Comparison of ENCODE assay signal across 8 cellular contexts in the genomic region with DNA sequence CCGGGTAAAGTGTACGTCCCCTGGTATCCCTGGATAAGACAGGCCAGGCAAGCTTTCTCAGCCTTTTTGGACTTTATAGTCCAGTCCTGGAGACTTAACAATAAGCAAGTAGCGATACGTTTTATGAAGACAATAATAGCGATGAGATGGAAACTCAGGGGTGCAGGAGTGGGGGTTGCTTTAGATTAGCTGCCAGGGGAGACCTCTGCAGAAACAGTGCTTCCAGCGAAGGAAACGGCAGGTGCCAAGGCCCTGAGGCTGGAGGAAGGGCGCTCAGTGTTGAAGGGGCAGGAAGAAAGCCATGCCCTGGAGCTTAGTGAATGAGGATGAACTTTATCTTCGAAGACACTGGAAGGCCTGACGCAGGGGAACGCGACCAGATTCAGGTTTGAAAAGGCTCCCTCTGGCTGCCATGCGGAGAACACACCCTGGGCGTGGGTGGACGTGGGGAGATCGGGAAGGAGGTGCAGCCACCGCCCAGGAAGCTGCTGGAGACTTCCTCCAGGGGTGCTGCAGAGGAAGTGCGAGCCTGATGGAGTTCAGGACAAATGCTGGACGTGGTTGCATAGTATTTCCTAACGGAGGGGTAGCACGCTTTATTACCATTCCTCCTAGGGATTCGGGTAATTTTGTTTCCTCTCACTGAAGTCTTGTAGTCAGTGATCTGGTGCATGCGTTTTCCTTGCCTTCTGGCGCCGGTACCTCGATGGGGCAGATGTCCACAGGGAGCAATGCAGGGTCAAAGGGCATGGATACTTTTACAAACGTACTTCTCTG. TPM values are rescaled to one million over a fixed set of nuclear protein-coding genes. Genes with fewer than 3 reads are reported as not detected.
A peak's percentile ranks its signal among the peaks of the same experiment; 100 is the strongest.
DNase-seq lines count a peak whose midpoint lies in the region; ATAC-seq and TF ChIP-seq lines count a peak whose summit lies in the region.

No MANE protein-coding gene starts in this region.

- no peak overlapping the region for H2BK15ac ChIP-seq in H9 (ENCODE audit: low read depth, low read length)

- WGBS in H9 (ENCODE audit: extremely low coverage, insufficient read length, low lambda C conversion rate), result no CpG with 5 or more reads among the region's 27 CpGs

- peak; percentile 91 for TF ChIP-seq CTCF in H9 (conservative IDR thresholded peaks at IDR 0.05)
- peak; percentile 75 for TF ChIP-seq CTCF in progenitor cell of endocrine pancreas (IDR thresholded peaks at IDR 0.05; ENCODE audit: unreplicated experiment)
- TF ChIP-seq CTCF in uterus (IDR thresholded peaks at IDR 0.05), result peak; percentile 87 to 96 (median 94)

- no peak overlapping the region for H3K9ac ChIP-seq in H9 (ENCODE audit: extremely low read depth, insufficient read length, low read length)

- TF ChIP-seq POLR2A in uterus (IDR thresholded peaks at IDR 0.05), result peak; percentile 19 to 58

- no peaks in the 10 kb centered on the region for H3K79me1 ChIP-seq in H9 (ENCODE audit: insufficient read depth, low read depth, low read length, poor library complexity, severe bottlenecking)

- H3K4me2 ChIP-seq in H9 (ENCODE audit: insufficient read depth, insufficient read length, low read length), result peak overlapping the region; percentile 71

- H3T11ph ChIP-seq in H9 (ENCODE audit: low read length), result no peak overlapping the region

- H2BK120ac ChIP-seq in H9 (ENCODE audit: low read depth, low read length, poor library complexity, severe bottlenecking), result no peak overlapping the region

- no peak overlapping the region for H2BK5ac ChIP-seq in H9 (ENCODE audit: insufficient read length, low read length)

- H3K18ac ChIP-seq in H9 (ENCODE audit: insufficient read length, low read depth, low read length), result no peak overlapping the region

- no peaks in the 10 kb centered on the region for H3K4me1 ChIP-seq in H9 (ENCODE audit: insufficient read depth, low read length)
- no peaks in the 10 kb centered on the region for H3K4me1 ChIP-seq in uterus

- H3K4me1 Mint-ChIP-seq in H9 (peaks cover 9 to 11% of the 10 kb centered on the region in 2 experiments; a peak in 3 of 4 replicates), progenitor cell of endocrine pancreas (ENCODE audit: low read depth) (peaks cover 8% of the 10 kb centered on the region)
- peaks cover 8% of the 10 kb centered on the region for H3K4me1 Mint-ChIP-seq in activated naive CD4-positive, alpha-beta T cell treated with anti-CD3 and anti-CD28 coated beads for 36 hours (ENCODE audit: low read depth)

- no peak overlapping the region for H3K4me3 Mint-ChIP-seq in H9
- H3K4me3 Mint-ChIP-seq in activated naive CD4-positive, alpha-beta T cell treated with anti-CD3 and anti-CD28 coated beads for 36 hours, result no peak overlapping the region
- H3K4me3 Mint-ChIP-seq in progenitor cell of endocrine pancreas (ENCODE audit: low read depth), result no peak overlapping the region

- H4K91ac ChIP-seq in H9 (ENCODE audit: insufficient read length, low read depth, low read length), result no peak overlapping the region

- no peak overlapping the region for H2BK20ac ChIP-seq in H9 (ENCODE audit: low read depth, low read length, poor library complexity, severe bottlenecking)

- H2BK12ac ChIP-seq in H9 (ENCODE audit: insufficient read length, low read depth, low read length), result no peak overlapping the region

- H3K27me3 ChIP-seq in H9 (ENCODE audit: insufficient read depth, low read length) (no peaks in the 10 kb centered on the region), uterus (no peaks in the 10 kb centered on the region)

- no peak overlapping the region for H4K8ac ChIP-seq in H9 (replicated peaks; ENCODE audit: insufficient read length, low read depth, low read length)

- H3K36me3 Mint-ChIP-seq in H9 (ENCODE audit: insufficient read depth in 1 of 3, low read depth in 3 of 3) (peaks cover 0 to 19% (median 5%) of the 10 kb centered on the region in 3 experiments; a peak in 5 of 7 replicates), progenitor cell of endocrine pancreas (ENCODE audit: insufficient read depth) (peaks cover 1% of the 10 kb centered on the region)
- peaks cover 2% of the 10 kb centered on the region for H3K36me3 Mint-ChIP-seq in activated naive CD4-positive, alpha-beta T cell treated with anti-CD3 and anti-CD28 coated beads for 36 hours (ENCODE audit: low read depth)

- no peak overlapping the region for H4K5ac ChIP-seq in H9 (ENCODE audit: insufficient read length, low read depth, low read length)

- H3K4ac ChIP-seq in H9 (ENCODE audit: low read depth, low read length), result no peak overlapping the region

- intact Hi-C loops in activated naive CD4-positive, alpha-beta T cell treated with anti-CD3 and anti-CD28 coated beads for 36 hours (cut with micrococcal nuclease), result loop anchor here (1.0 kb wide), 2 partner anchors 34 to 49 kb away; a partner anchor contains a TSS
- intact Hi-C loops in Right ventricle myocardium superior (cut with DNase I) (no loop called here), uterus (cut with DNase I; ENCODE audit: low total_unique reads) (no loop called here)

- no peaks in the 10 kb centered on the region for H4K20me1 ChIP-seq in H9 (ENCODE audit: control insufficient read depth, insufficient read depth, insufficient read length)

- H3K23me2 ChIP-seq in H9 (ENCODE audit: insufficient read length, low read depth, low read length, poor library complexity, severe bottlenecking), result peaks cover 10% of the 10 kb centered on the region

- ATAC-seq in Right ventricle myocardium superior (ENCODE audit: poor library complexity), result peak; percentile 81

- DNase-seq in GM03348 (ENCODE audit: low spot score), result peak; percentile 92
- peak; percentile 97 for DNase-seq in H9
- DNase-seq in NCI-H226, result peak; percentile 90
- DNase-seq in activated naive CD4-positive, alpha-beta T cell treated with anti-CD3 and anti-CD28 coated beads for 36 hours, result peak; percentile 96
- DNase-seq in Right ventricle myocardium superior, result peak; percentile 94
- peak; percentile 67 for DNase-seq in progenitor cell of endocrine pancreas (ENCODE audit: low spot score, unreplicated experiment)
- peak; percentile 91 to 94 for DNase-seq in uterus
- DNase-seq in NOMO-1 (lab: John Stamatoyannopoulos, UW; ENCODE audit: unreplicated experiment in 2 of 2), result no peak

- H3K4me3 ChIP-seq in uterus, result peak overlapping the region; percentile 47 to 58

- no peaks in the 10 kb centered on the region for H3K36me3 ChIP-seq in uterus

- no peak overlapping the region for H3K23ac ChIP-seq in H9 (ENCODE audit: insufficient read length, low read depth, low read length)

- no peaks in the 10 kb centered on the region for H3K9me3 ChIP-seq in H9 (ENCODE audit: control insufficient read depth, low read depth, low read length)
- no peaks in the 10 kb centered on the region for H3K9me3 ChIP-seq in uterus

- CTCF ChIA-PET in activated naive CD4-positive, alpha-beta T cell treated with anti-CD3 and anti-CD28 coated beads for 36 hours (lab: Charles Lee), result interaction anchor here (0.6 to 6.5 kb wide), 22 partner anchors 10 to 447 kb away, joined by 3 to 113 read pairs (median 5); a partner anchor contains a TSS

- H3K27ac Mint-ChIP-seq in H9 (no peak overlapping the region), progenitor cell of endocrine pancreas (no peak overlapping the region)
- no peak overlapping the region for H3K27ac Mint-ChIP-seq in activated naive CD4-positive, alpha-beta T cell treated with anti-CD3 and anti-CD28 coated beads for 36 hours

- no peak overlapping the region for H2AFZ ChIP-seq in H9 (ENCODE audit: low read length)

- no peaks in the 10 kb centered on the region for H3K79me2 ChIP-seq in H9 (ENCODE audit: insufficient read depth, low read length)

- no peak overlapping the region for H3K14ac ChIP-seq in H9 (ENCODE audit: insufficient read depth, low read length)

- H3K56ac ChIP-seq in H9 (ENCODE audit: insufficient read length, low read depth, low read length), result no peak overlapping the region

- no peak overlapping the region for H2AK5ac ChIP-seq in H9 (ENCODE audit: insufficient read length, low read length)

- H3K27me3 Mint-ChIP-seq in H9 (ENCODE audit: low read depth) (no peaks in the 10 kb centered on the region), progenitor cell of endocrine pancreas (no peaks in the 10 kb centered on the region)
- H3K27me3 Mint-ChIP-seq in activated naive CD4-positive, alpha-beta T cell treated with anti-CD3 and anti-CD28 coated beads for 36 hours (ENCODE audit: low read depth), result no peaks in the 10 kb centered on the region

- no peaks in the 10 kb centered on the region for H3K9me3 Mint-ChIP-seq in H9
- H3K9me3 Mint-ChIP-seq in activated naive CD4-positive, alpha-beta T cell treated with anti-CD3 and anti-CD28 coated beads for 36 hours, result no peaks in the 10 kb centered on the region
- no peaks in the 10 kb centered on the region for H3K9me3 Mint-ChIP-seq in progenitor cell of endocrine pancreas (ENCODE audit: low read depth)

- H3K27ac ChIP-seq in H9 (ENCODE audit: insufficient read length, low read depth, low read length) (no peak overlapping the region), uterus (peak overlapping the region; percentile 94 to 99)

RNA-seq across cellular contexts. Expression of a gene that starts 26.1 kb away (rescaled TPM):
- total RNA-seq in H9 (2021), result 523 and 533 TPM in 2 replicates
- total RNA-seq in activated naive CD4-positive, alpha-beta T cell treated with anti-CD3 and anti-CD28 coated beads for 36 hours, result 1,000 to 10,000 TPM; 1,036 to 1,066 TPM
- 1,120 TPM for total RNA-seq in Right ventricle myocardium superior
- total RNA-seq in progenitor cell of endocrine pancreas, result 630 and 645 TPM in 2 replicates
- total RNA-seq in uterus, result 1,000 to 10,000 TPM in 2 of 4 donors, 100 to 1,000 TPM in 2; 821 to 1,719 (median 1,034) TPM

RNA-seq across cellular contexts. Expression of a gene that starts 48.4 kb away (rescaled TPM):
- total RNA-seq in H9 (2021) (56.7 and 59.0 TPM in 2 replicates), Right ventricle myocardium superior (4.9 TPM), progenitor cell of endocrine pancreas (21.2 and 22.1 TPM in 2 replicates), uterus (10 to 100 TPM in 2 of 4 donors, 1 to 10 TPM in 1, under 1 TPM in 1; 0.88 to 18.9 (median 7.2) TPM)
- 10 to 100 TPM; 21.7 to 23.0 TPM for total RNA-seq in activated naive CD4-positive, alpha-beta T cell treated with anti-CD3 and anti-CD28 coated beads for 36 hours

RNA-seq across cellular contexts. Expression of a gene that starts 52.9 kb away (rescaled TPM):
- total RNA-seq in H9 (2021), result 10.5 and 11.3 TPM in 2 replicates
- total RNA-seq in activated naive CD4-positive, alpha-beta T cell treated with anti-CD3 and anti-CD28 coated beads for 36 hours, result 10 to 100 TPM; 19.4 to 19.6 TPM
- total RNA-seq in Right ventricle myocardium superior, result 3.5 TPM
- 11.1 and 12.0 TPM in 2 replicates for total RNA-seq in progenitor cell of endocrine pancreas
- total RNA-seq in uterus, result 1 to 10 TPM in 3 of 4 donors, under 1 TPM in 1; 0.59 to 8.9 (median 3.2) TPM

Comparison
In these comparisons a context has a peak if more than half of its experiments do, and no peak if none do; other contexts are left out.
1. DNase-seq: peak in GM03348 (single experiment), H9 (single experiment), NCI-H226 (single experiment), activated naive CD4-positive, alpha-beta T cell treated with anti-CD3 and anti-CD28 coated beads for 36 hours (single experiment), Right ventricle myocardium superior (single experiment), progenitor cell of endocrine pancreas (single experiment) and uterus (2 of 2); none in NOMO-1 (0 of 2).
2. Peak in every context shown above with its lines, with median percentiles within 50 percentile points of each other: CTCF ChIP-seq.